In the genomic region with DNA sequence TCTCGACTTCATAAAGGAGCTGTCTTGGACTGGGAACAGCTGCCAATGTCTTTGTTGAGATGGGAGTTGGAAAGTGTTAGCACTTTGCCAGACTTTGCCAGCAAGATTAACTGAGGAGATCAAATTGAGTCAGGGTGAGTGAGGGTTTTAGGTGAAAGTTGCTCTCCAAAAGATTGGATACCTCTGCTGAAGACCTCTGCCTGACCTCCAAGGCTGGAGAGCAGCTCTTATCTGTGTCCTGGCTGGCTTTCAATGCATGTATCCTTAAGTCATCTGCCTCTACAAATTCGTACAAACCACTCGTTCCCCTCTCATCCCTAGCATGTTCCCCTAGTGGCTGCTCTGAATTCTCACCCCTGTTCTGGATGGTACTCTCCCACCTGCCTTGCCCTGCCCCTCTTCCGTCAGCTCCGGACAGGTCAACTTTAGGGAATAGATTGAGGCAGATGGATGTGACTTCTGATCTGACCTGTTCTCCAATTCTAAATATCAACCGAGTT, we compare ENCODE assay signal across 1 cellular context.
A peak's percentile ranks its signal among the peaks of the same experiment; 100 is the strongest.
TF ChIP-seq lines count a peak whose summit lies in the region.

A gene with protein sequence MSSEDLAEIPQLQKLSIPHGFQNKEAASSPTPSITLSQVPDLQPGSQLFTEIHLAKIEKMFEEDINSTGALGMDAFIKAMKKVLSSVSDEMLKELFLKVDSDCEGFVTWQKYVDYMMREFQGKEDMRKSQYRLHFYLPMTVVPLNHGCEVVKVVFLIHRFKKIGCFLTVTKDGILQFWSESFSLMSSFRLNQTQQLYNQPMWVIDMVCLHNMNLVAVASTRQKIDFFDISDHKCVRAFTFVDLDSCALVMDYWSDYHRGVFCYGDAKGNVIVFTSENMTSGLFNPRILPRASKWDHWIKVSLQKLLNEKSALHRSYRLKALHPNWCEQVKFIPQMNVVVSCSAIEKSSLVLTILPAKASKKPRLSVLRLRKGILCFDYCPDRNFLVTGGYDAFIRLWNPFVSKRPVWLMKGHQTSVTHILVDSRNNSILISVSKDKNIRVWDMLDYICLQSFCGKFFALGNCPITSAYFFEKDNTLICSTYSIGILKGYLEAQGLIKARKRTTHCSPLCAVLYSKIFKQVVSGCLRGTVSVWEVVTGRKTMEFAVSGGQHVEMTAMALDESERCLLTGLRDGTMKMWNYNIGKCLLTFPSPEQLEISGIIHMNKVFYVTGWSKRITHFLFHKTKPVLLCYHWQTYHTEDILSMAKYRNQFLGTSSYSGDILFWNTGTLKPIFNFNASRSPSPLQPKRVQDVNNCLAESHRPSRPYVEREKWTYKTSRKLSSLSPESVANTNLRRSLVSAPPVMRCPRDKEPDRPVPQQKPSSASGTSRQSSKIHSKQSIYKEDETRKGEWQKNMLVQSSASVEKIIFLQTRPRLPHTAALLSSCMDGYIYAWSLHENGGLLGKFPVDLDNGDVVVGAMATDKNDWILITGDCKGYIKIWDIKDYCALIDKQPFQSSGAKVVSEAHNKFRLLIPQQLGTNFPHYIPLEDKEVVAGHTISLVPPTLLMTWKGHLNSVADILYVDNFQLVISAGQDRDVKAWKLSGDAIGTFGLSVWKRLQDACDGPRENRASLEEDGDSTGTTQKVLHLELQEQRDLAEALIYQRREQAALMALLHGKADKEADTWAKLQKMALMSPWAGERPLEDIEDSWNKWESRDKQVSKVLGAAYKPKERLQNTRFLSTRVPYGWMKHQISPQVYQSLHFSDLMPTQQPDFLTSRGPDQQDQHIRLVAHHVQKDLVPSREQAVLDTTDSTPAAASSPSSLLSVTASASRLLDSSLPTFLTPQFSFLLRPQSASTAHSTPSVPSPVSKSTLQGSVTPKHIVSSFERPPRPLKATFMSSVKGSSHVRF (plus strand): TSS at position 51 of the 500 bp plus-strand sequence. CDS start 4,870 bp downstream, outside the sequence.

TF ChIP-seq in GM12878, 131 proteins besides CTCF, POLR2A, EP300 and RAD21:
- TF ChIP-seq, protein P1, sequence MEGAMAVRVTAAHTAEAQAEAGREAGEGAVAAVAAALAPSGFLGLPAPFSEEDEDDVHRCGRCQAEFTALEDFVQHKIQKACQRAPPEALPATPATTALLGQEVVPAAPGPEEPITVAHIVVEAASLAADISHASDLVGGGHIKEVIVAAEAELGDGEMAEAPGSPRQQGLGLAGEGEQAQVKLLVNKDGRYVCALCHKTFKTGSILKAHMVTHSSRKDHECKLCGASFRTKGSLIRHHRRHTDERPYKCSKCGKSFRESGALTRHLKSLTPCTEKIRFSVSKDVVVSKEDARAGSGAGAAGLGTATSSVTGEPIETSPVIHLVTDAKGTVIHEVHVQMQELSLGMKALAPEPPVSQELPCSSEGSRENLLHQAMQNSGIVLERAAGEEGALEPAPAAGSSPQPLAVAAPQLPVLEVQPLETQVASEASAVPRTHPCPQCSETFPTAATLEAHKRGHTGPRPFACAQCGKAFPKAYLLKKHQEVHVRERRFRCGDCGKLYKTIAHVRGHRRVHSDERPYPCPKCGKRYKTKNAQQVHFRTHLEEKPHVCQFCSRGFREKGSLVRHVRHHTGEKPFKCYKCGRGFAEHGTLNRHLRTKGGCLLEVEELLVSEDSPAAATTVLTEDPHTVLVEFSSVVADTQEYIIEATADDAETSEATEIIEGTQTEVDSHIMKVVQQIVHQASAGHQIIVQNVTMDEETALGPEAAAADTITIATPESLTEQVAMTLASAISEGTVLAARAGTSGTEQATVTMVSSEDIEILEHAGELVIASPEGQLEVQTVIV (IDR thresholded peaks at IDR 0.05; ENCODE audit: borderline replicate concordance, partially characterized antibody): peak; percentile 10
- TF ChIP-seq SMAD5 (IDR thresholded peaks at IDR 0.05; ENCODE audit: low read depth): no peak
